Comparison of ENCODE assay signal across 15 cellular contexts in the genomic region with DNA sequence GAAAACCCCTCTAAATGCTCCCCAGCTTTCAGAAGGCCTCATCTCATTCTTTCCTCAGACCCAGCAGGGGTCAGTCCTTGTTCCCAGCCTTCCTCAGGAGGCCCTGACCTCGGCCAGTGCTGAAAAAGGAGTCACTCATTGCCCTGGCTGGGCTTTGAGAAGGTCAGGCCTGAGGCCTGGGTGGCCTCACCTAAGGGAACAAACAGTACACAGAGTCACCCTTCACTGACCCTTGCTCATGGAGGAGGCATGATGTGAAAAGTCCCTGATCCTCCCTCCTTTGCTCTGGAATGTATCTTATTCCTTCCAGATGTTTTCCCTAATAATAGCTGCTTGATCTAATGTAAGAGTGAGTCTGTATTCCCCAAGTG.
A peak's percentile ranks its signal among the peaks of the same experiment; 100 is the strongest.
DNase-seq lines count a peak whose midpoint lies in the region; ATAC-seq, FAIRE-seq and TF ChIP-seq lines count a peak whose summit lies in the region.
"Had no signal": no experiment of that assay in that cellular context is flagged by ENCODE, and none has a peak within 500 bp of the region (broad histone marks: within the 10 kb centered on the region; RNA-seq: fewer than 3 reads in every experiment).

No MANE protein-coding gene starts in this region.

- no peak overlapping the region for H3K4me3 Mint-ChIP-seq in H9

- peaks cover 0 to 5% (median 2%) of the 10 kb centered on the region in 3 experiments; a peak in 4 of 7 replicates for H3K36me3 Mint-ChIP-seq in H9 (ENCODE audit: insufficient read depth in 1 of 3, low read depth in 3 of 3)

- dilution Hi-C loops in keratinocyte (cut with MboI; ENCODE audit: extremely low pct_ligation_motif_present, low sequenced_read_pairs): no loop called here

- no peak overlapping the region for H2BK20ac ChIP-seq in H9 (ENCODE audit: low read depth, low read length, poor library complexity, severe bottlenecking)

- H4K5ac ChIP-seq in H9 (ENCODE audit: insufficient read length, low read depth, low read length): no peak overlapping the region

- H3K9ac ChIP-seq in H9 (ENCODE audit: extremely low read depth, insufficient read length, low read length) (no peak overlapping the region), keratinocyte (ENCODE audit: control insufficient read depth, extremely low read depth, insufficient read depth, low read length) (no peak overlapping the region)
- H3K9ac ChIP-seq: BLaER1 treated with 17β-estradiol and CSF1 and Interleukin-3, amounts not matched to agents 10 nM and 100 nM had no signal

- H3K23me2 ChIP-seq in H9 (ENCODE audit: insufficient read length, low read depth, low read length, poor library complexity, severe bottlenecking): no peaks in the 10 kb centered on the region

- H3K79me1 ChIP-seq in H9 (ENCODE audit: insufficient read depth, low read depth, low read length, poor library complexity, severe bottlenecking): no peaks in the 10 kb centered on the region

- DNase-seq in H9: no peak
- DNase-seq in choroid plexus epithelial cell (ENCODE audit: low read depth): peak; percentile 44
- no peak for DNase-seq in keratinocyte (ENCODE audit: low read depth, low spot score)
- no peak for DNase-seq in spleen
- no peak for DNase-seq in NCI-H345 treated with DMSO at 0.1 percent for 48 hours (lab: John Stamatoyannopoulos, UW; ENCODE audit: unreplicated experiment)
- no peak for DNase-seq in cerebellar cortex (ENCODE audit: low spot score)
- DNase-seq: activated CD4-positive, alpha-beta T cell treated with anti-CD3 and anti-CD28 coated beads for 1 hour; brain microvascular endothelial cell; NCI-H187; NK-92 treated with Interleukin-12 subunit alpha and Interleukin-12 subunit beta, amount 100 ng/mL, for 24 hours had no signal

- H3K27me3 ChIP-seq in H9 (ENCODE audit: insufficient read depth, low read length) (no peaks in the 10 kb centered on the region), keratinocyte (ENCODE audit: control insufficient read depth, extremely low read depth, insufficient read depth, low read length) (no peaks in the 10 kb centered on the region), spleen (replicated peaks in 1 of 7) (no peaks in the 10 kb centered on the region)
- H3K27me3 ChIP-seq: BLaER1 treated with 17β-estradiol and CSF1 and Interleukin-3, amounts not matched to agents 10 nM and 100 nM; brain microvascular endothelial cell had no signal

- intact Hi-C loops in spleen (cut with DNase I; ENCODE audit: low total_unique reads): no loop called here

- no peak for TF ChIP-seq POLR2A in spleen (IDR thresholded peaks at IDR 0.05)

- peak; percentile 9 for FAIRE-seq in keratinocyte (lab: Jason Lieb, UNC)
- FAIRE-seq: G401.6 had no signal

- H3K23ac ChIP-seq in H9 (ENCODE audit: insufficient read length, low read depth, low read length): no peak overlapping the region

- no peak for TF ChIP-seq CTCF in H9 (conservative IDR thresholded peaks at IDR 0.05)
- no peak for TF ChIP-seq CTCF in choroid plexus epithelial cell (conservative IDR thresholded peaks at IDR 0.05; ENCODE audit: low read depth, low read length)
- no peak for TF ChIP-seq CTCF in keratinocyte (optimal IDR thresholded peaks at IDR 0.05 in 1 of 3, IDR thresholded peaks at IDR 0.05 in 1 of 3, conservative IDR thresholded peaks at IDR 0.05 in 1 of 3; ENCODE audit: extremely low read depth in 1 of 3, insufficient read depth in 2 of 3, low read length in 3 of 3)
- TF ChIP-seq CTCF in spleen (IDR thresholded peaks at IDR 0.05 in 8 of 11, conservative IDR thresholded peaks at IDR 0.05 in 3 of 11): no peak

- H4K91ac ChIP-seq in H9 (ENCODE audit: insufficient read length, low read depth, low read length): no peak overlapping the region

- no peak overlapping the region for H2BK15ac ChIP-seq in H9 (ENCODE audit: low read depth, low read length)

- peaks cover 21 to 22% of the 10 kb centered on the region in 2 experiments for H3K4me1 Mint-ChIP-seq in H9

- no peak overlapping the region for H3K4ac ChIP-seq in H9 (ENCODE audit: low read depth, low read length)

- H2BK5ac ChIP-seq in H9 (ENCODE audit: insufficient read length, low read length): no peak overlapping the region

- H3K4me1 ChIP-seq in H9 (ENCODE audit: insufficient read depth, low read length) (no peaks in the 10 kb centered on the region; the same call in 1 of the 2 replicates), keratinocyte (ENCODE audit: control insufficient read depth, extremely low read depth, insufficient read depth, low read length) (peaks cover 12% of the 10 kb centered on the region), spleen (peaks cover 0 to 11% (median 4%) of the 10 kb centered on the region in 6 donors)

- no peak for ATAC-seq in GM18873 (IDR thresholded peaks at IDR 0.05; ENCODE audit: low FRiP score, unreplicated experiment)
- ATAC-seq in HG02938 (IDR thresholded peaks at IDR 0.05; ENCODE audit: unreplicated experiment): no peak

- WGBS in H9 (ENCODE audit: extremely low coverage, insufficient read length, low lambda C conversion rate): no CpG with 5 or more reads among the region's 1 CpG
- WGBS in spleen, 5 donors: 37 to 63% (median 47%) methylated on average over 1 of the region's 1 CpG

- H3T11ph ChIP-seq in H9 (ENCODE audit: low read length): no peak overlapping the region

- peak overlapping the region; percentile 1 for H3K18ac ChIP-seq in H9 (ENCODE audit: insufficient read length, low read depth, low read length)

- no peaks in the 10 kb centered on the region for H3K27me3 Mint-ChIP-seq in H9 (ENCODE audit: low read depth)

- no peak overlapping the region for H3K4me2 ChIP-seq in H9 (ENCODE audit: insufficient read depth, insufficient read length, low read length)
- H3K4me2 ChIP-seq in keratinocyte (ENCODE audit: control insufficient read depth, extremely low read depth, insufficient read depth, low read depth, low read length): no peak overlapping the region

- H3K36me3 ChIP-seq in keratinocyte (ENCODE audit: control insufficient read depth in 2 of 2, extremely low read depth in 1 of 2, insufficient read depth in 2 of 2, low read length in 2 of 2): no peaks in the 10 kb centered on the region
- H3K36me3 ChIP-seq in spleen: no peaks in the 10 kb centered on the region
- H3K36me3 ChIP-seq: BLaER1 treated with 17β-estradiol and CSF1 and Interleukin-3, amounts not matched to agents 10 nM and 100 nM; brain microvascular endothelial cell had no signal

- H3K56ac ChIP-seq in H9 (ENCODE audit: insufficient read length, low read depth, low read length): no peak overlapping the region

- no peaks in the 10 kb centered on the region for H3K79me2 ChIP-seq in H9 (ENCODE audit: insufficient read depth, low read length)
- no peaks in the 10 kb centered on the region for H3K79me2 ChIP-seq in keratinocyte (ENCODE audit: control insufficient read depth, insufficient read depth, low read length)

- H3K14ac ChIP-seq in H9 (ENCODE audit: insufficient read depth, low read length): no peak overlapping the region

- H3K4me3 ChIP-seq in choroid plexus epithelial cell (ENCODE audit: low read depth, low read length) (no peak overlapping the region), keratinocyte (ENCODE audit: control insufficient read depth in 2 of 3, extremely low read depth in 1 of 3, insufficient read depth in 2 of 3, low read depth in 1 of 3, low read length in 3 of 3) (no peak overlapping the region), spleen (no peak overlapping the region)
- H3K4me3 ChIP-seq: BLaER1 treated with 17β-estradiol and CSF1 and Interleukin-3, amounts not matched to agents 10 nM and 100 nM had no signal

- no peak overlapping the region for H2BK12ac ChIP-seq in H9 (ENCODE audit: insufficient read length, low read depth, low read length)

- no peak overlapping the region for H2AK5ac ChIP-seq in H9 (ENCODE audit: insufficient read length, low read length)

- no peak overlapping the region for H2BK120ac ChIP-seq in H9 (ENCODE audit: low read depth, low read length, poor library complexity, severe bottlenecking)

- H3K9me3 Mint-ChIP-seq in H9: no peaks in the 10 kb centered on the region; a peak in 1 of 5 replicates

- H2AFZ ChIP-seq in H9 (ENCODE audit: low read length) (no peak overlapping the region), keratinocyte (ENCODE audit: control insufficient read depth, low read length) (no peak overlapping the region)

- no peaks in the 10 kb centered on the region for H4K20me1 ChIP-seq in H9 (ENCODE audit: control insufficient read depth, insufficient read depth, insufficient read length)
- H4K20me1 ChIP-seq in keratinocyte (ENCODE audit: control insufficient read depth, extremely low read depth, insufficient read depth, low read length): no peaks in the 10 kb centered on the region
- H4K20me1 ChIP-seq: BLaER1 treated with 17β-estradiol and CSF1 and Interleukin-3, amounts not matched to agents 10 nM and 100 nM had no signal

- H4K8ac ChIP-seq in H9 (replicated peaks; ENCODE audit: insufficient read length, low read depth, low read length): no peak overlapping the region

- H3K9me1 ChIP-seq in keratinocyte (ENCODE audit: control insufficient read depth, extremely low read depth, insufficient read depth, low read length): no peaks in the 10 kb centered on the region

- H3K27ac ChIP-seq in H9 (ENCODE audit: insufficient read length, low read depth, low read length) (no peak overlapping the region), keratinocyte (ENCODE audit: control insufficient read depth, insufficient read depth, low read length) (no peak overlapping the region), spleen (peak overlapping the region; percentile 9 to 76 (median 53))
- H3K27ac ChIP-seq: BLaER1 treated with 17β-estradiol and CSF1 and Interleukin-3, amounts not matched to agents 10 nM and 100 nM; brain microvascular endothelial cell; epithelial cell of prostate had no signal

- H3K27ac Mint-ChIP-seq in H9: peak overlapping the region in 2 of 3 experiments; percentile 29 to 65; a peak in 3 of 7 replicates

- H3K9me3 ChIP-seq in H9 (ENCODE audit: control insufficient read depth, low read depth, low read length): no peaks in the 10 kb centered on the region
- no peaks in the 10 kb centered on the region for H3K9me3 ChIP-seq in keratinocyte (ENCODE audit: control insufficient read depth, low read depth, low read length)
- no peaks in the 10 kb centered on the region for H3K9me3 ChIP-seq in spleen
- H3K9me3 ChIP-seq: BLaER1 treated with 17β-estradiol and CSF1 and Interleukin-3, amounts not matched to agents 10 nM and 100 nM had no signal

Comparison
In these comparisons a context has a peak if more than half of its experiments do, and no peak if none do; other contexts are left out.
1. H3K27ac ChIP-seq: peak in spleen (8 of 8); none in H9 (single experiment) and keratinocyte (single experiment).